ENCODE assay signal across 11 cellular contexts in genomic region chr3:39911465-39912309, GRCh38.
A peak's percentile ranks its signal among the peaks of the same experiment; 100 is the strongest.
DNase-seq lines count a peak whose midpoint lies in the region; ATAC-seq and TF ChIP-seq lines count a peak whose summit lies in the region.
"Had no signal": no experiment of that assay in that cellular context is flagged by ENCODE, and none has a peak within 500 bp of the region (broad histone marks: within the 10 kb centered on the region; RNA-seq: fewer than 3 reads in every experiment).

No MANE protein-coding gene starts in this region.

- H3K4me3 ChIP-seq in osteoblast (ENCODE audit: insufficient read depth, low read length) (no peak overlapping the region), esophagus squamous epithelium (no peak overlapping the region)
- H3K4me3 ChIP-seq: lung had no signal

- H3K27me3 Mint-ChIP-seq in WTC11 (ENCODE audit: low read depth): no peaks in the 10 kb centered on the region
- H3K27me3 Mint-ChIP-seq: effector memory CD8-positive, alpha-beta T cell had no signal

- WGBS in esophagus squamous epithelium, 2 donors: 25 to 40% methylated on average over 3 of the region's 3 CpGs

- TF ChIP-seq CTCF in WTC11 (IDR thresholded peaks at IDR 0.05): no peak
- no peak for TF ChIP-seq CTCF in osteoblast (IDR thresholded peaks at IDR 0.05; ENCODE audit: extremely low read depth, low read depth, low read length)
- no peak for TF ChIP-seq CTCF in esophagus squamous epithelium (IDR thresholded peaks at IDR 0.05)

- H3K27ac ChIP-seq in osteoblast (ENCODE audit: low read depth, low read length) (no peak overlapping the region), esophagus squamous epithelium (peak overlapping the region in 2 of 4 donors; percentile 13 to 14)

- no peak for TF ChIP-seq POLR2A in esophagus squamous epithelium (IDR thresholded peaks at IDR 0.05)

- no peak overlapping the region for H3K4me2 ChIP-seq in osteoblast (ENCODE audit: insufficient read depth, low read length)

- DNase-seq in ELF-1 (ENCODE audit: low read depth, low spot score) (peak; percentile 60), WTC11 (ENCODE audit: low spot score) (peak; percentile 18), foreskin melanocyte (peak; percentile 8), osteoblast (ENCODE audit: insufficient read length, low spot score, missing footprints) (no peak), COLO668 (lab: John Stamatoyannopoulos, UW; ENCODE audit: unreplicated experiment) (no peak), esophagus squamous epithelium (lab: John Stamatoyannopoulos, UW) (no peak)
- DNase-seq in stimulated activated CD4-positive, alpha-beta T cell treated with anti-CD3 and anti-CD28 coated beads, Interleukin-12 subunit alpha, Interleukin-12 subunit beta, amount 100 ng/mL, for 4 hours: no peak
- DNase-seq: activated T-cell treated with anti-CD3 and anti-CD28 coated beads, Interleukin-2, amount 50 U/mL, for 4 hours; effector memory CD8-positive, alpha-beta T cell had no signal

- H3K4me3 Mint-ChIP-seq in WTC11: no peak overlapping the region
- H3K4me3 Mint-ChIP-seq: activated T-cell treated with anti-CD3 and anti-CD28 coated beads, Interleukin-2, amount 50 U/mL, for 4 hours; effector memory CD8-positive, alpha-beta T cell had no signal

- H4K20me1 ChIP-seq in osteoblast (ENCODE audit: insufficient read depth, low read length): no peaks in the 10 kb centered on the region

- no peaks in the 10 kb centered on the region for H3K27me3 ChIP-seq in osteoblast (ENCODE audit: insufficient read depth, low read length)
- no peaks in the 10 kb centered on the region for H3K27me3 ChIP-seq in esophagus squamous epithelium

- H3K4me1 ChIP-seq in osteoblast (ENCODE audit: insufficient read depth, low read length) (peaks cover 15% of the 10 kb centered on the region), esophagus squamous epithelium (peaks cover 0 to 14% (median 8%) of the 10 kb centered on the region in 3 donors)

- no peaks in the 10 kb centered on the region for H3K79me2 ChIP-seq in osteoblast (ENCODE audit: insufficient read depth, low read length)

- H2AFZ ChIP-seq in osteoblast (ENCODE audit: low read length): peak overlapping the region; percentile 40

- CTCF ChIA-PET in WTC11 (lab: Charles Lee): interaction anchor here (0.5 to 1.5 kb wide), 7 partner anchors 10 to 103 kb away, joined by 3 to 10 read pairs (median 3); no protein-coding TSS in a partner anchor

- H3K9me3 ChIP-seq in osteoblast (ENCODE audit: low read depth, low read length) (no peaks in the 10 kb centered on the region), esophagus squamous epithelium (no peaks in the 10 kb centered on the region)

- H3K36me3 Mint-ChIP-seq in WTC11: no peaks in the 10 kb centered on the region

- H3K36me3 ChIP-seq in osteoblast (ENCODE audit: insufficient read depth, low read length) (no peaks in the 10 kb centered on the region), esophagus squamous epithelium (no peaks in the 10 kb centered on the region)

- H3K9me3 Mint-ChIP-seq in WTC11: no peaks in the 10 kb centered on the region
- H3K9me3 Mint-ChIP-seq: activated T-cell treated with anti-CD3 and anti-CD28 coated beads, Interleukin-2, amount 50 U/mL, for 4 hours; effector memory CD8-positive, alpha-beta T cell had no signal

- ATAC-seq in WTC11: peak; percentile 94
- no peak for ATAC-seq in HG03039 (IDR thresholded peaks at IDR 0.05; ENCODE audit: unreplicated experiment)
- ATAC-seq: activated T-cell treated with anti-CD3 and anti-CD28 coated beads, Interleukin-2, amount 50 U/mL, for 4 hours; effector memory CD8-positive, alpha-beta T cell had no signal

- POLR2A ChIA-PET in WTC11 (lab: Charles Lee): no interaction called here

- peaks cover 13% of the 10 kb centered on the region for H3K4me1 Mint-ChIP-seq in WTC11

- intact Hi-C loops in esophagus squamous epithelium (cut with DNase I): no loop called here

- H3K27ac Mint-ChIP-seq in WTC11: no peak overlapping the region; the same call in 1 of the 2 replicates
- H3K27ac Mint-ChIP-seq: effector memory CD8-positive, alpha-beta T cell had no signal

TF ChIP-seq in WTC11, 78 proteins besides CTCF, POLR2A, EP300 and RAD21:
- TF ChIP-seq ATF3 (CRISPR knock-in tag; conservative IDR thresholded peaks at IDR 0.05): no peak
- no peak for TF ChIP-seq ARID4B (CRISPR knock-in tag; IDR thresholded peaks at IDR 0.05; ENCODE audit: borderline replicate concordance)
- TF ChIP-seq ATF2 (CRISPR knock-in tag; IDR thresholded peaks at IDR 0.05; ENCODE audit: borderline replicate concordance, low read depth): no peak
- no peak for TF ChIP-seq NR2C2 (CRISPR knock-in tag; IDR thresholded peaks at IDR 0.05)
- TF ChIP-seq NFATC4 (CRISPR knock-in tag; IDR thresholded peaks at IDR 0.05): no peak
- no peak for TF ChIP-seq NFYB (CRISPR knock-in tag; conservative IDR thresholded peaks at IDR 0.05; ENCODE audit: low read depth)
- no peak for TF ChIP-seq CBFB (CRISPR knock-in tag; IDR thresholded peaks at IDR 0.05; ENCODE audit: low read depth)
- TF ChIP-seq ZNF263 (CRISPR knock-in tag; IDR thresholded peaks at IDR 0.05; ENCODE audit: low read depth): no peak

Comparison
In these comparisons a context has a peak if more than half of its experiments do, and no peak if none do; other contexts are left out.
1. DNase-seq: peak in ELF-1 (single experiment), WTC11 (single experiment) and foreskin melanocyte (single experiment); none in osteoblast (single experiment), COLO668 (single experiment), esophagus squamous epithelium (single experiment) and stimulated activated CD4-positive, alpha-beta T cell treated with anti-CD3 and anti-CD28 coated beads, Interleukin-12 subunit alpha, Interleukin-12 subunit beta, amount 100 ng/mL, for 4 hours (single experiment).